ENCODE assay signal across 1 cellular context in the genomic region with DNA sequence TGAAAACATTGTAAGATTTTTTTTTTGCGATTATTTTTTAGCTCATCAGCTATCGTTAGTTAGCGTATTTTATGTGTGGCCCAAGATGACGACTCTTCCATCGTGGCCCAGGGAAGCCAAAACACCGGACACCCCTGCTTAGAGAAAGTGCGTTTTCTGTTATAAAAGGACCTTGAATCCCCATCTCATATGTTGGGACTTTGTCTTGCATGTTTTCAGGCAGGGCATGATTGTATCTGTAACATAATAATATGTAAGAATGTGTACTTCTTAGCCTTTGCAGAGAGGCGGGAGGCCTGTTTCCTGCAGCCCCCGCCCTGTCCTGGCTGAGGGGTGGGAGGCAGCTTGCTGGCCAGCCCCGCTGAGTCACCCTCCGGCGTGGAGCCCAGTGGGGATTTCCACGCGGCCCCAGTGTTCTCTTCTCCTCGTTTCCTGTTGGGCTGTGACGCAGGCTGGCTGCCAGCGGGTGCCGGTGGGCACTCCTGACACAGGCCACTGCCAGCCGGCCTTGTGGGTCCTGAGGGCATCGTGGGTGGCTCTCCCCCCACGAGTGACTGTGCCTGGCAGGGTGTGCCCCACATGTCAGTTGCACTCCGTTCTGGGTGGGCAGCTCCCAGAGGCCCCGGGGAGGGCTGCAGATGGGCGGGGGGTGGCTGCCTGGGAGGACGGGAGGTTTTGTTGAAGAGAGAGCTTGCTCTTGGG.
TF ChIP-seq lines count a peak whose summit lies in the region.

No MANE protein-coding gene starts in this region.

TF ChIP-seq in A549, 52 proteins besides CTCF, POLR2A, EP300 and RAD21 (continued from another document):
- no peak; the same call in 1 of the 2 replicates for TF ChIP-seq RARB (CRISPR knock-in tag; IDR thresholded peaks at IDR 0.05)
- TF ChIP-seq HOXB13 (CRISPR knock-in tag; IDR thresholded peaks at IDR 0.05; ENCODE audit: low read depth), result peak; percentile 93; the same call in 1 of the 2 replicates
- TF ChIP-seq KDM5A (IDR thresholded peaks at IDR 0.05), result no peak
- TF ChIP-seq ZSCAN20 (CRISPR knock-in tag; IDR thresholded peaks at IDR 0.05), result 0 out of 2 replicates have a peak, but pooled peaks have one; percentile 34
- no peak for TF ChIP-seq HES2 (IDR thresholded peaks at IDR 0.05)
- no peak for TF ChIP-seq POLR2AphosphoS2 (conservative IDR thresholded peaks at IDR 0.05; ENCODE audit: low read length)
- TF ChIP-seq HOXA7 (CRISPR knock-in tag; IDR thresholded peaks at IDR 0.05), result no peak; the same call in 1 of the 2 replicates
- TF ChIP-seq MYC (IDR thresholded peaks at IDR 0.05; ENCODE audit: borderline replicate concordance, low read length), result peak; percentile 74
- peak in 1 of 2 experiments; percentile 29; a peak in 1 of 4 replicates for TF ChIP-seq CEBPB (IDR thresholded peaks at IDR 0.05)
- peak; percentile 65 for TF ChIP-seq JUNB (IDR thresholded peaks at IDR 0.05)
- peak; percentile 66; the same call in 1 of the 2 replicates for TF ChIP-seq FOSB (CRISPR knock-in tag; IDR thresholded peaks at IDR 0.05)
- no peak for TF ChIP-seq REST (IDR thresholded peaks at IDR 0.05)
- no peak for TF ChIP-seq NPAS2 (CRISPR knock-in tag; IDR thresholded peaks at IDR 0.05; ENCODE audit: borderline replicate concordance)
- TF ChIP-seq, protein P1, sequence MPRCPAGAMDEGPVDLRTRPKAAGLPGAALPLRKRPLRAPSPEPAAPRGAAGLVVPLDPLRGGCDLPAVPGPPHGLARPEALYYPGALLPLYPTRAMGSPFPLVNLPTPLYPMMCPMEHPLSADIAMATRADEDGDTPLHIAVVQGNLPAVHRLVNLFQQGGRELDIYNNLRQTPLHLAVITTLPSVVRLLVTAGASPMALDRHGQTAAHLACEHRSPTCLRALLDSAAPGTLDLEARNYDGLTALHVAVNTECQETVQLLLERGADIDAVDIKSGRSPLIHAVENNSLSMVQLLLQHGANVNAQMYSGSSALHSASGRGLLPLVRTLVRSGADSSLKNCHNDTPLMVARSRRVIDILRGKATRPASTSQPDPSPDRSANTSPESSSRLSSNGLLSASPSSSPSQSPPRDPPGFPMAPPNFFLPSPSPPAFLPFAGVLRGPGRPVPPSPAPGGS (IDR thresholded peaks at IDR 0.05), result peak; percentile 38; the same call in 1 of the 3 replicates
- TF ChIP-seq ZFP36 (IDR thresholded peaks at IDR 0.05; ENCODE audit: borderline replicate concordance, partially characterized antibody), result no peak
- TF ChIP-seq RCOR1 (IDR thresholded peaks at IDR 0.05; ENCODE audit: low read depth, low read length), result no peak
- TF ChIP-seq JUN (IDR thresholded peaks at IDR 0.05), result peak; percentile 53 to 68; a peak in 3 of 5 replicates
- TF ChIP-seq EHMT2 (IDR thresholded peaks at IDR 0.05; ENCODE audit: low read depth), result no peak
- no peak for TF ChIP-seq CHD4 (IDR thresholded peaks at IDR 0.05; ENCODE audit: borderline replicate concordance)
- no peak for TF ChIP-seq KDM1A (IDR thresholded peaks at IDR 0.05; ENCODE audit: low read depth)
- TF ChIP-seq BHLHE40 (IDR thresholded peaks at IDR 0.05; ENCODE audit: low read depth, low read length), result no peak
- peak; percentile 29; the same call in 2 of the 3 replicates for TF ChIP-seq SMC3 (IDR thresholded peaks at IDR 0.05)
- peak; percentile 72; the same call in 1 of the 2 replicates for TF ChIP-seq EHF (CRISPR knock-in tag; IDR thresholded peaks at IDR 0.05)
- TF ChIP-seq CBX8 (IDR thresholded peaks at IDR 0.05), result no peak
- TF ChIP-seq ZNF302 (CRISPR knock-in tag; IDR thresholded peaks at IDR 0.05), result peak; percentile 51; the same call in 1 of the 2 replicates
TF ChIP-seq in A549: peak in this region for 24.
